2 cellular contexts compared by ENCODE assay signal in the genomic region with DNA sequence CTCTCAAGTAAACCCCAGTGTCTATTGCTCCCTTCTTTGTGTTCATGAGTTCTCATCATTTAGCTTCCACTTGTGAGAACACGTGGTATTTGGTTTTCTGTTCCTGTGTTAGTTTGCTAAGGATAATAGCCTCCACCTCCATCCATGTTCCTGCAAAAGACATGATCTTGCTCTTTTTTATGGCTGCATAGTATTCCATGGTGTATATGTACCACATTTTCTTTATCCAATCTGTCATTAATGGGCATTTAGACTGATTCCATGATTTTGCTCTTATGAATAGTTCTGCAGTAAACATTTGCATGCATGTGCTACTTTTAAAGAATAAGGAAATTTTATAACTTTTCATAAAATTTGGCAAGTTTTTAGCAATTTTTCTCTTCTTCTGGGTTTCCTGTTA. TPM values are rescaled to one million over a fixed set of nuclear protein-coding genes. Genes with fewer than 3 reads are reported as not detected.
"Had no signal": no experiment of that assay in that cellular context is flagged by ENCODE, and none has a peak within 500 bp of the region (broad histone marks: within the 10 kb centered on the region; RNA-seq: fewer than 3 reads in every experiment).

No MANE protein-coding gene starts in this region.

RNA-seq across cellular contexts. Expression of a gene that starts 40.5 kb away (rescaled TPM):
- total RNA-seq: HT1080, IMR-90 had no signal
- polyA plus RNA-seq: IMR-90 had no signal
